Comparison of ENCODE assay signal across 9 cellular contexts in the genomic region with DNA sequence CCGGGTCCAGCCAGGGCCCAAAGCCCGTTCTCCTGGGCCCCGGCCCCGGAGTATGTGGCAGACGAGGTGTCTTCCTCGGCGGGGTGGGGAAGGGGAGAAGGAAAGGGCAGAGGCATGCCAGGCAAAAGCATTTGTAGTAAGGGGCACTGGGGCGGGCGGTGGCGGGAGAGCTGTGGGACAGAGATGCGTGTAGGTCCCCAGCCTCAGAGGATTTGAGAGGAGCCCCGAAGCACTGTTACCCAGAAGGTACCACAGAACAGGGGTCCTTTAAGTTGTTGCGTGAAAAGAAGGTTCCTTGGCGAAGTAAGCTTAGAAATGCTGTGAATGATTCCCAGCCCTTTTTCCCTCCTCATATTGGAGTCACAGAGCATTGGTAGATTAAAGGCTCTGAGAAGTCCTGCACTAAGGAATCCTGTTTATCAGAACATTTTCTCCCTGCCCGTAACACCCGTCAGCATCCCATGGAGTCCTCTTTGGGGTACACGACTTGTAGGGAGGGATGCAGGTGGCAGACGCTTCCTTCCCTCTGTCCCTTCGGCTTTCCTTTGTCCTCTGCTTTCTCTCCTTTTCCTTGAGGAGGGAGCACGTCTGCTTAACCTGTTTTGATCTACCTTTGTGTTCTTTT. TPM values are rescaled to one million over a fixed set of nuclear protein-coding genes. Genes with fewer than 3 reads are reported as not detected.
DNase-seq lines count a peak whose midpoint lies in the region; ATAC-seq, FAIRE-seq and TF ChIP-seq lines count a peak whose summit lies in the region.
"Had no signal": no experiment of that assay in that cellular context is flagged by ENCODE, and none has a peak within 500 bp of the region (broad histone marks: within the 10 kb centered on the region; RNA-seq: fewer than 3 reads in every experiment).

No MANE protein-coding gene starts in this region.

- TF ChIP-seq CTCF in K562 (IDR thresholded peaks at IDR 0.05 in 2 of 3, conservative IDR thresholded peaks at IDR 0.05 in 1 of 3; ENCODE audit: insufficient read depth in 2 of 3, low read depth in 1 of 3, low read length in 3 of 3) (no peak), tibial nerve (IDR thresholded peaks at IDR 0.05) (no peak)

- 43% methylated on average over 9 of the region's 20 CpGs for WGBS in K562 (ENCODE audit: insufficient coverage, low coverage, missing lambda C conversion rate)
- no CpG with 5 or more reads among the region's 20 CpGs for WGBS in mesendoderm (ENCODE audit: extremely low coverage, insufficient coverage, low lambda C conversion rate)
- WGBS in tibial nerve, 2 donors, result 44 to 58% methylated on average over 16 to 20 of the region's 20 CpGs

- no peak for TF ChIP-seq POLR2A in K562 (conservative IDR thresholded peaks at IDR 0.05)
- no peak for TF ChIP-seq POLR2A in tibial nerve (IDR thresholded peaks at IDR 0.05)

- H3K36me3 ChIP-seq in K562 (ENCODE audit: control insufficient read depth, insufficient read depth, low read length) (peaks cover 23% of the 10 kb centered on the region; the same call in 2 of the 3 replicates), mesendoderm (ENCODE audit: control insufficient read depth, insufficient read depth, low read length) (peaks cover 2% of the 10 kb centered on the region), tibial nerve (peaks cover 0 to 34% (median 0%) of the 10 kb centered on the region in 3 donors)

- H3K27me3 Mint-ChIP-seq in activated naive CD4-positive, alpha-beta T cell treated with anti-CD3 and anti-CD28 coated beads for 36 hours (ENCODE audit: low read depth), result peaks cover 8% of the 10 kb centered on the region

- peak overlapping the region; percentile 72 for H3K4me3 Mint-ChIP-seq in activated naive CD4-positive, alpha-beta T cell treated with anti-CD3 and anti-CD28 coated beads for 36 hours

- peaks cover under 1% of the 10 kb centered on the region; the same call in 1 of the 2 replicates for H4K20me1 ChIP-seq in K562 (replicated peaks; ENCODE audit: control insufficient read depth, insufficient read depth, low read length)

- H3K4me3 ChIP-seq in K562 (peak overlapping the region; percentile 68), mesendoderm (ENCODE audit: low read length) (peak overlapping the region; percentile 14), tibial nerve (peak overlapping the region; percentile 55 to 80 (median 66))

- no peaks in the 10 kb centered on the region for H3K9me1 ChIP-seq in K562 (ENCODE audit: control insufficient read depth, insufficient read depth, low read length)

- H3K4ac ChIP-seq in mesendoderm (ENCODE audit: low read depth, low read length), result no peak overlapping the region

- peak overlapping the region; percentile 85 for H2AFZ ChIP-seq in K562 (ENCODE audit: low read depth, low read length)

- BruUV-seq in K562 (replicated peaks; lab: Mats Ljungman, UMichigan), result TSS peak; percentile 60

- no peak overlapping the region for H4K5ac ChIP-seq in mesendoderm (ENCODE audit: low read length)

- in situ Hi-C loops in K562 (cut with MboI), result no loop called here

- no peak overlapping the region for H3K23ac ChIP-seq in mesendoderm (ENCODE audit: low read length)

- H3K9me3 Mint-ChIP-seq in activated naive CD4-positive, alpha-beta T cell treated with anti-CD3 and anti-CD28 coated beads for 36 hours, result no peaks in the 10 kb centered on the region

- H3K9me3 ChIP-seq in K562 (replicated peaks; ENCODE audit: control insufficient read depth, insufficient read depth, low read depth, low read length), result no peaks in the 10 kb centered on the region
- no peaks in the 10 kb centered on the region for H3K9me3 ChIP-seq in tibial nerve

- H3K79me2 ChIP-seq in K562 (ENCODE audit: control insufficient read depth, insufficient read depth, low read length) (peaks cover 9% of the 10 kb centered on the region; the same call in 2 of the 3 replicates), mesendoderm (ENCODE audit: control insufficient read depth, insufficient read depth, low read length) (no peaks in the 10 kb centered on the region)

- H2AK5ac ChIP-seq in mesendoderm (ENCODE audit: low read length), result no peak overlapping the region

- peak overlapping the region; percentile 82 for H3K56ac ChIP-seq in mesendoderm (ENCODE audit: low read length)

- H3K9ac ChIP-seq in K562 (ENCODE audit: insufficient read depth in 1 of 2, low read depth in 2 of 2, low read length in 2 of 2) (peak overlapping the region; percentile 79 to 92), mesendoderm (ENCODE audit: low read length) (peak overlapping the region; percentile 67)

- no peak for TF ChIP-seq RAD21 in K562 (CRISPR knock-in tag; conservative IDR thresholded peaks at IDR 0.05 in 1 of 2, IDR thresholded peaks at IDR 0.05 in 1 of 2)

- H3K4me1 ChIP-seq in K562 (replicated peaks in 1 of 2; ENCODE audit: control insufficient read depth in 2 of 2, insufficient read depth in 2 of 2, low read length in 2 of 2), result peaks cover 14 to 35% of the 10 kb centered on the region in 2 experiments; a peak in 4 of 5 replicates
- no peaks in the 10 kb centered on the region for H3K4me1 ChIP-seq in mesendoderm (ENCODE audit: control insufficient read depth, low read depth, low read length)
- H3K4me1 ChIP-seq in tibial nerve, result peaks cover 0 to 20% (median 5%) of the 10 kb centered on the region in 4 donors

- H3K27ac ChIP-seq in K562 (ENCODE audit: extremely low read depth, low read depth, low read length), result peak overlapping the region; percentile 69; the same call in 2 of the 3 replicates
- no peak overlapping the region for H3K27ac ChIP-seq in mesendoderm (ENCODE audit: low read depth, low read length)
- H3K27ac ChIP-seq in tibial nerve, result peak overlapping the region; percentile 42 to 90 (median 84)

- H3K79me1 ChIP-seq in mesendoderm (ENCODE audit: low read length), result no peaks in the 10 kb centered on the region

- ATAC-seq in K562, result peak; percentile 6

- H4K8ac ChIP-seq in mesendoderm (ENCODE audit: low read depth, low read length), result no peak overlapping the region

- H3K27ac Mint-ChIP-seq in activated naive CD4-positive, alpha-beta T cell treated with anti-CD3 and anti-CD28 coated beads for 36 hours, result no peak overlapping the region

- H3K18ac ChIP-seq in mesendoderm (ENCODE audit: low read length), result peak overlapping the region; percentile 88

- peak; percentile 51 for FAIRE-seq in K562 (lab: Jason Lieb, UNC)

- POLR2A ChIA-PET in K562 (lab: Yijun Ruan, JAX), result interaction anchor here (0.5 to 1.4 kb wide), 3 partner anchors 12 to 59 kb away, joined by 3 to 4 read pairs (median 4); a partner anchor contains a TSS

- intact Hi-C loops in activated naive CD4-positive, alpha-beta T cell treated with anti-CD3 and anti-CD28 coated beads for 36 hours (cut with micrococcal nuclease), result no loop called here
- intact Hi-C loops in K562 (cut with micrococcal nuclease), result no loop called here

- H2BK5ac ChIP-seq in mesendoderm (ENCODE audit: low read length), result no peak overlapping the region

- no peaks in the 10 kb centered on the region for H3K27me3 ChIP-seq in K562 (ENCODE audit: control insufficient read depth in 2 of 2, insufficient read depth in 2 of 2, low read length in 2 of 2)
- no peaks in the 10 kb centered on the region for H3K27me3 ChIP-seq in mesendoderm (ENCODE audit: insufficient read depth, low read length, poor library complexity)
- H3K27me3 ChIP-seq in tibial nerve, result no peaks in the 10 kb centered on the region

- CTCF ChIA-PET in activated naive CD4-positive, alpha-beta T cell treated with anti-CD3 and anti-CD28 coated beads for 36 hours (lab: Charles Lee), result interaction anchor here (0.5 to 1.8 kb wide), 9 partner anchors 10 to 284 kb away, joined by 3 to 7 read pairs (median 4); no protein-coding TSS in a partner anchor
- CTCF ChIA-PET in K562 (lab: Yijun Ruan, JAX; ENCODE audit: low intra/inter-chr PET ratio), result interaction anchor here (0.5 to 1.2 kb wide), 3 partner anchors 10 to 38 kb away, joined by 3 to 5 read pairs (median 4); no protein-coding TSS in a partner anchor

- H3K4me2 ChIP-seq in K562 (ENCODE audit: insufficient read depth, low read length), result peak overlapping the region; percentile 77
- peak overlapping the region; percentile 33 for H3K4me2 ChIP-seq in mesendoderm (ENCODE audit: low read length)

- no peak for TF ChIP-seq EP300 in K562 (IDR thresholded peaks at IDR 0.05; ENCODE audit: low read length)
- no peak for TF ChIP-seq EP300 in tibial nerve (IDR thresholded peaks at IDR 0.05)

- no peak for DNase-seq in activated naive CD4-positive, alpha-beta T cell treated with anti-CD3 and anti-CD28 coated beads for 36 hours
- no peak for DNase-seq in activated naive CD4-positive, alpha-beta T cell treated with anti-CD3 and anti-CD28 coated beads, Interleukin-2, amount 50 U/mL, for 16 hours
- DNase-seq in K562 (ENCODE audit: extremely low read depth in 1 of 4, low spot score in 3 of 4) (peak in 1 of 4 experiments; percentile 42), mesendoderm (no peak), tibial nerve (ENCODE audit: low spot score in 2 of 2) (no peak), HK-2 (ENCODE audit: unreplicated experiment) (no peak), NCI-H1105 (lab: John Stamatoyannopoulos, UW) (no peak), NCI-H1105 treated with DMSO at 0.1 percent for 48 hours (lab: John Stamatoyannopoulos, UW) (no peak)
- DNase-seq: DMS79 had no signal

- H3K4me1 Mint-ChIP-seq in activated naive CD4-positive, alpha-beta T cell treated with anti-CD3 and anti-CD28 coated beads for 36 hours (ENCODE audit: low read depth), result peaks cover 14% of the 10 kb centered on the region

- no peak overlapping the region for H2BK120ac ChIP-seq in mesendoderm (ENCODE audit: low read depth, low read length)

- no peaks in the 10 kb centered on the region for H3K36me3 Mint-ChIP-seq in activated naive CD4-positive, alpha-beta T cell treated with anti-CD3 and anti-CD28 coated beads for 36 hours (ENCODE audit: low read depth)

- H2BK15ac ChIP-seq in mesendoderm (replicated peaks; ENCODE audit: low read depth), result no peak overlapping the region

RNA-seq across cellular contexts. Expression of a gene that starts 12.5 kb away (rescaled TPM):
- 1 to 10 TPM; 1.1 to 1.3 TPM for total RNA-seq in activated naive CD4-positive, alpha-beta T cell treated with anti-CD3 and anti-CD28 coated beads for 36 hours
- total RNA-seq in K562 (2011; cell fraction: chromatin; rRNA removed; ENCODE audit: low replicate concordance), result 9.3 and 20.6 TPM in 2 replicates
- 11.8 and 13.2 TPM in 2 replicates for total RNA-seq in K562 (2011; cell fraction: nucleolus; rRNA removed)
- 12.0 and 16.1 TPM in 2 replicates for total RNA-seq in K562 (2011; cell fraction: nucleoplasm; rRNA removed)
- total RNA-seq in K562 (2014; rRNA removed), result 2.5 and 4.7 TPM in 2 replicates
- total RNA-seq in K562 (2014; rRNA removed; fragmentation: Illumina TruSeq; extraction: Trizol), result 1.3 and 1.7 TPM in 2 replicates
- 1.5 and 1.7 TPM in 2 replicates for total RNA-seq in K562 (2015; rRNA removed; fragmentation: Illumina TruSeq; extraction: Trizol)
- 11.5 and 12.4 TPM in 2 replicates for total RNA-seq in K562 (2021)
- polyA plus RNA-seq in K562 (2011; rRNA removed), result 4.6 and 5.0 TPM in 2 replicates
- polyA plus RNA-seq in K562 (2011; cell fraction: cytosol; rRNA removed), result 6.3 and 10.6 TPM in 2 replicates
- 9.6 and 16.4 TPM in 2 replicates for polyA plus RNA-seq in K562 (2011; cell fraction: nucleus; rRNA removed)
- polyA plus RNA-seq in K562 (2012), result 6.7 and 10.0 TPM in 2 replicates
- polyA plus RNA-seq in K562 (2014; fragmentation: Illumina TruSeq; extraction: Trizol), result 5.4 and 6.9 TPM in 2 replicates
- polyA plus RNA-seq in K562 (2014; fragmentation: Nextera tagmentation; extraction: Ambion mirVana), result 1 to 10 TPM; 1.7 to 2.2 TPM
- 4.6 and 7.6 TPM in 2 replicates for polyA plus RNA-seq in K562 (2014; rRNA removed)
- polyA minus RNA-seq in K562 (2011; rRNA and poly(A)+ RNA removed), result 2.9 and 4.5 TPM in 2 replicates
- 4.6 and 5.2 TPM in 2 replicates for polyA minus RNA-seq in K562 (2011; cell fraction: cytosol; rRNA and poly(A)+ RNA removed)
- polyA minus RNA-seq in K562 (2011; cell fraction: nucleus; rRNA and poly(A)+ RNA removed), result 3.2 and 3.7 TPM in 2 replicates
- 6.9 TPM for polyA plus RNA-seq in mesendoderm (2013, experiment 1 of 2)
- 9.5 TPM for polyA plus RNA-seq in mesendoderm (2013, experiment 2 of 2)
- 1 to 10 TPM; 1.5 to 4.7 (median 3.2) TPM for total RNA-seq in tibial nerve

RNA-seq across cellular contexts. Expression of a gene that starts 59.0 kb away (rescaled TPM):
- total RNA-seq in activated naive CD4-positive, alpha-beta T cell treated with anti-CD3 and anti-CD28 coated beads for 36 hours, result 100 to 1,000 TPM; 117 to 123 TPM
- 66.4 and 94.3 TPM in 2 replicates for total RNA-seq in K562 (2011; cell fraction: chromatin; rRNA removed; ENCODE audit: low replicate concordance)
- total RNA-seq in K562 (2011; cell fraction: nucleolus; rRNA removed), result 54.4 and 55.7 TPM in 2 replicates
- 67.3 and 77.3 TPM in 2 replicates for total RNA-seq in K562 (2011; cell fraction: nucleoplasm; rRNA removed)
- total RNA-seq in K562 (2014; rRNA removed), result 187 and 203 TPM in 2 replicates
- total RNA-seq in K562 (2014; rRNA removed; fragmentation: Illumina TruSeq; extraction: Trizol), result 207 and 219 TPM in 2 replicates
- total RNA-seq in K562 (2015; rRNA removed; fragmentation: Illumina TruSeq; extraction: Trizol), result 195 and 202 TPM in 2 replicates
- total RNA-seq in K562 (2021), result 186 and 196 TPM in 2 replicates
- 183 and 214 TPM in 2 replicates for polyA plus RNA-seq in K562 (2011; rRNA removed)
- 99.3 and 152 TPM in 2 replicates for polyA plus RNA-seq in K562 (2011; cell fraction: cytosol; rRNA removed)
- polyA plus RNA-seq in K562 (2011; cell fraction: nucleus; rRNA removed), result 83.4 and 104 TPM in 2 replicates
- polyA plus RNA-seq in K562 (2012), result 174 and 251 TPM in 2 replicates
- polyA plus RNA-seq in K562 (2014; fragmentation: Illumina TruSeq; extraction: Trizol), result 224 and 246 TPM in 2 replicates
- 100 to 1,000 TPM; 152 to 326 TPM for polyA plus RNA-seq in K562 (2014; fragmentation: Nextera tagmentation; extraction: Ambion mirVana)
- polyA plus RNA-seq in K562 (2014; rRNA removed), result 140 and 145 TPM in 2 replicates
- polyA minus RNA-seq in K562 (2011; rRNA and poly(A)+ RNA removed), result 329 and 345 TPM in 2 replicates
- polyA minus RNA-seq in K562 (2011; cell fraction: cytosol; rRNA and poly(A)+ RNA removed), result 151 and 156 TPM in 2 replicates
- polyA minus RNA-seq in K562 (2011; cell fraction: nucleus; rRNA and poly(A)+ RNA removed), result 31.8 and 68.9 TPM in 2 replicates
- 65.2 TPM for polyA plus RNA-seq in mesendoderm (2013, experiment 1 of 2)
- polyA plus RNA-seq in mesendoderm (2013, experiment 2 of 2), result 65.8 TPM
- total RNA-seq in tibial nerve, result 100 to 1,000 TPM in 2 of 4 donors, 10 to 100 TPM in 2; 91.8 to 115 (median 104) TPM

RNA-seq across cellular contexts. Expression of a gene that starts 59.3 kb away (rescaled TPM):
- total RNA-seq in activated naive CD4-positive, alpha-beta T cell treated with anti-CD3 and anti-CD28 coated beads for 36 hours, result 10 to 100 TPM; 65.1 to 67.6 TPM
- total RNA-seq in K562 (2011; cell fraction: chromatin; rRNA removed; ENCODE audit: low replicate concordance), result 78.9 and 152 TPM in 2 replicates
- 49.4 and 56.5 TPM in 2 replicates for total RNA-seq in K562 (2011; cell fraction: nucleolus; rRNA removed)
- total RNA-seq in K562 (2011; cell fraction: nucleoplasm; rRNA removed), result 97.7 and 134 TPM in 2 replicates
- total RNA-seq in K562 (2014; rRNA removed) (67.3 and 71.4 TPM in 2 replicates), K562 (2014; rRNA removed; fragmentation: Illumina TruSeq; extraction: Trizol) (103 and 109 TPM in 2 replicates), K562 (2015; rRNA removed; fragmentation: Illumina TruSeq; extraction: Trizol) (86.8 and 93.1 TPM in 2 replicates), K562 (2021) (100 and 109 TPM in 2 replicates), tibial nerve (100 to 1,000 TPM in 3 of 4 donors, 10 to 100 TPM in 1; 68.1 to 121 (median 110) TPM)
- polyA plus RNA-seq in K562 (2011; rRNA removed) (109 and 126 TPM in 2 replicates), K562 (2014; fragmentation: Illumina TruSeq; extraction: Trizol) (77.3 and 92.0 TPM in 2 replicates), K562 (2014; fragmentation: Nextera tagmentation; extraction: Ambion mirVana) (100 to 1,000 TPM; 198 to 199 TPM), K562 (2014; rRNA removed) (84.6 and 94.9 TPM in 2 replicates)
- 66.1 and 128 TPM in 2 replicates for polyA plus RNA-seq in K562 (2011; cell fraction: cytosol; rRNA removed)
- polyA plus RNA-seq in K562 (2011; cell fraction: nucleus; rRNA removed), result 67.1 and 91.6 TPM in 2 replicates
- 85.6 and 104 TPM in 2 replicates for polyA plus RNA-seq in K562 (2012)
- 189 and 209 TPM in 2 replicates for polyA minus RNA-seq in K562 (2011; rRNA and poly(A)+ RNA removed)
- polyA minus RNA-seq in K562 (2011; cell fraction: cytosol; rRNA and poly(A)+ RNA removed), result 50.2 and 61.6 TPM in 2 replicates
- polyA minus RNA-seq in K562 (2011; cell fraction: nucleus; rRNA and poly(A)+ RNA removed), result 29.5 and 56.9 TPM in 2 replicates
- 28.9 TPM for polyA plus RNA-seq in mesendoderm (2013, experiment 1 of 2)
- 28.2 TPM for polyA plus RNA-seq in mesendoderm (2013, experiment 2 of 2)

Comparison
In these comparisons a context has a peak if more than half of its experiments do, and no peak if none do; other contexts are left out.
1. H3K4me3 ChIP-seq: peak in every context shown above with its lines; median percentile 68 in K562; 66 in tibial nerve; 14 in mesendoderm.